28 cellular contexts compared by ENCODE assay signal in genomic region chr7:43458330-43458729, GRCh38.
"Had no signal": no experiment of that assay in that cellular context is flagged by ENCODE, and none has a peak within 500 bp of the region (broad histone marks: within the 10 kb centered on the region; RNA-seq: fewer than 3 reads in every experiment).

No MANE protein-coding gene starts in this region.

- H3K4me1 ChIP-seq: colonic mucosa had no signal

- DNase-seq: activated B cell treated with CpG ODN at 0.5 μM for 24 hours; activated CD4-positive, alpha-beta T cell treated with anti-CD3 and anti-CD28 coated beads for 48 hours; activated CD4-positive, alpha-beta T cell treated with anti-CD3 and anti-CD28 coated beads, Interleukin-2, amount 50 U/mL, for 1 hour; activated CD4-positive, alpha-beta T cell treated with anti-CD3 and anti-CD28 coated beads, Interleukin-2, amount 50 U/mL, for 48 hours; activated CD8-positive, alpha-beta memory T cell treated with anti-CD3 and anti-CD28 coated beads for 24 hours; activated CD8-positive, alpha-beta T cell treated with anti-CD3 and anti-CD28 coated beads for 36 hours; activated effector memory CD4-positive, alpha-beta T cell treated with Interleukin-2 at 50 U/mL for 16 hours; activated gamma-delta T cell treated with Interleukin-2 at 50 U/mL for 16 hours; activated naive CD4-positive, alpha-beta T cell treated with anti-CD3 and anti-CD28 coated beads, Interleukin-2, amount 50 U/mL, for 16 hours; activated naive CD4-positive, alpha-beta T cell treated with Interleukin-2 at 50 U/mL for 16 hours; activated T-cell treated with anti-CD3 and anti-CD28 coated beads, Interleukin-2, amount 50 U/mL, for 4 hours; amniotic stem cell; anterior cingulate cortex; brain microvascular endothelial cell; colonic mucosa; effector CD8-positive, alpha-beta T cell; foreskin fibroblast; head of caudate nucleus; T-helper 1 cell; T-helper 17 cell; T1000; WERI-Rb-1 had no signal

- H3K4me1 Mint-ChIP-seq: activated T-helper 17 cell treated with anti-CD3 and anti-CD28 coated beads, Interleukin-2, amount 50 U/mL, for 72 hours had no signal

- H3K36me3 ChIP-seq: brain microvascular endothelial cell, colonic mucosa, WERI-Rb-1 had no signal

- H3K9me3 ChIP-seq: colonic mucosa had no signal

- H3K4me3 Mint-ChIP-seq: activated B cell treated with CpG ODN at 0.5 μM for 24 hours; activated CD8-positive, alpha-beta T cell treated with anti-CD3 and anti-CD28 coated beads for 36 hours; activated naive CD8-positive, alpha-beta T cell; activated T-cell treated with anti-CD3 and anti-CD28 coated beads, Interleukin-2, amount 50 U/mL, for 4 hours; activated T-helper 17 cell treated with anti-CD3 and anti-CD28 coated beads, Interleukin-2, amount 50 U/mL, for 72 hours; central memory CD8-positive, alpha-beta T cell; T-helper 17 cell; T-helper 2 cell treated with Interferon-gamma antibody and Interleukin-4, amounts not matched to agents 5 μg/mL and 100 μg/mL, for 36 hours had no signal

- H3K4me3 ChIP-seq: colonic mucosa had no signal

- H3K27me3 ChIP-seq: brain microvascular endothelial cell, colonic mucosa had no signal

- H3K27ac ChIP-seq: brain microvascular endothelial cell, colonic mucosa, WERI-Rb-1 had no signal

- H3K27ac Mint-ChIP-seq: activated B cell treated with CpG ODN at 0.5 μM for 24 hours; activated CD8-positive, alpha-beta T cell treated with anti-CD3 and anti-CD28 coated beads for 36 hours; activated naive CD8-positive, alpha-beta T cell; T-helper 17 cell; T-helper 2 cell treated with Interferon-gamma antibody and Interleukin-4, amounts not matched to agents 5 μg/mL and 100 μg/mL, for 36 hours had no signal

- H3K36me3 Mint-ChIP-seq: activated naive CD8-positive, alpha-beta T cell had no signal

- H3K9me3 Mint-ChIP-seq: activated B cell treated with CpG ODN at 0.5 μM for 24 hours; activated CD8-positive, alpha-beta T cell treated with anti-CD3 and anti-CD28 coated beads for 36 hours; activated T-cell treated with anti-CD3 and anti-CD28 coated beads, Interleukin-2, amount 50 U/mL, for 4 hours; activated T-helper 17 cell treated with anti-CD3 and anti-CD28 coated beads, Interleukin-2, amount 50 U/mL, for 72 hours; central memory CD8-positive, alpha-beta T cell; T-helper 2 cell treated with Interferon-gamma antibody and Interleukin-4, amounts not matched to agents 5 μg/mL and 100 μg/mL, for 36 hours had no signal

- ATAC-seq: activated CD4-positive, CD25-positive, alpha-beta regulatory T cell treated with anti-CD3 and anti-CD28 coated beads, Interleukin-2, amount 50 U/mL, for 24 hours; activated CD8-positive, alpha-beta T cell treated with anti-CD3 and anti-CD28 coated beads for 36 hours; activated T-cell treated with anti-CD3 and anti-CD28 coated beads, Interleukin-2, amount 50 U/mL, for 4 hours; activated T-helper 17 cell treated with anti-CD3 and anti-CD28 coated beads, Interleukin-2, amount 50 U/mL, for 72 hours; esophagus mucosa; T-helper 17 cell had no signal
